Comparison of ENCODE assay signal across 1 cellular context in the genomic region with DNA sequence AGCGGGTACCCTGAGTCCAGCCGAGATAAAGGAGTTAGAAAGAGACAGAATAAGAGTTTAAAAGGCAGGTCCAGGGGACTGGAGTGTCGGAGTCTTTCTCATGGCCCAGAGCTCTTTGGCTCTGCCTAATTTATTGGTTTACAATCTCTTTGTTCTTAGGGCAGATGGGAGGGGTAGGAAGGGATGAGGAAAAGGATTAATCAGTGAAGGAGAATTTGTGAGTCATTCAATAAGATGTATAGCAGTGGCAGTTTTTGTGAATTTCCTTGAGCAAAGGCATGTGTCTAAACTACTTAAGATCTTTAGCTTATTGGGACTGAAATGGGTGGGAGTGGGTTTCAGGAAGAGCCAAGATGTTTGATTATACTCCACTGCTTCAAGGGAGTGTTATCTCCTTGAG.
TF ChIP-seq lines count a peak whose summit lies in the region.

No MANE protein-coding gene starts in this region.

TF ChIP-seq in SK-N-SH, 30 proteins besides CTCF, POLR2A, EP300 and RAD21:
- TF ChIP-seq FOSL2 (IDR thresholded peaks at IDR 0.05; ENCODE audit: borderline replicate concordance, low read depth), result 0 out of 2 replicates have a peak, but pooled peaks have one; percentile 8
TF ChIP-seq in SK-N-SH: peak in this region for 1; not testable (repeated sequence) for 29.
